Comparison of ENCODE assay signal across 1 cellular context in genomic region chr17:42130310-42130936, GRCh38.
TF ChIP-seq lines count a peak whose summit lies in the region.

No MANE protein-coding gene starts in this region.

TF ChIP-seq in IMR-90, 13 proteins besides CTCF, POLR2A, EP300 and RAD21:
- TF ChIP-seq RFX5 (IDR thresholded peaks at IDR 0.05; ENCODE audit: low read depth, low read length) (no peak), CEBPB (IDR thresholded peaks at IDR 0.05; ENCODE audit: low read depth, low read length) (no peak), ELK1 (IDR thresholded peaks at IDR 0.05; ENCODE audit: borderline replicate concordance, low read depth, low read length) (no peak), CHD1 (IDR thresholded peaks at IDR 0.05; ENCODE audit: low read depth, low read length) (no peak), MXI1 (IDR thresholded peaks at IDR 0.05; ENCODE audit: borderline replicate concordance, low read depth, low read length) (no peak), NFE2L2 (IDR thresholded peaks at IDR 0.05; ENCODE audit: low read depth, low read length) (no peak), BHLHE40 (IDR thresholded peaks at IDR 0.05; ENCODE audit: low read depth, low read length) (no peak), MAZ (IDR thresholded peaks at IDR 0.05; ENCODE audit: borderline replicate concordance, low read depth, low read length) (no peak), MAFK (IDR thresholded peaks at IDR 0.05; ENCODE audit: low read depth, low read length) (no peak), USF2 (IDR thresholded peaks at IDR 0.05; ENCODE audit: low read depth, low read length) (no peak), FOS (IDR thresholded peaks at IDR 0.05; ENCODE audit: low read depth, low read length) (no peak), SMC3 (IDR thresholded peaks at IDR 0.05; ENCODE audit: low read depth, low read length) (no peak), RCOR1 (IDR thresholded peaks at IDR 0.05; ENCODE audit: insufficient replicate concordance, low read length) (no peak)
